ENCODE assay signal across 16 cellular contexts in the genomic region with DNA sequence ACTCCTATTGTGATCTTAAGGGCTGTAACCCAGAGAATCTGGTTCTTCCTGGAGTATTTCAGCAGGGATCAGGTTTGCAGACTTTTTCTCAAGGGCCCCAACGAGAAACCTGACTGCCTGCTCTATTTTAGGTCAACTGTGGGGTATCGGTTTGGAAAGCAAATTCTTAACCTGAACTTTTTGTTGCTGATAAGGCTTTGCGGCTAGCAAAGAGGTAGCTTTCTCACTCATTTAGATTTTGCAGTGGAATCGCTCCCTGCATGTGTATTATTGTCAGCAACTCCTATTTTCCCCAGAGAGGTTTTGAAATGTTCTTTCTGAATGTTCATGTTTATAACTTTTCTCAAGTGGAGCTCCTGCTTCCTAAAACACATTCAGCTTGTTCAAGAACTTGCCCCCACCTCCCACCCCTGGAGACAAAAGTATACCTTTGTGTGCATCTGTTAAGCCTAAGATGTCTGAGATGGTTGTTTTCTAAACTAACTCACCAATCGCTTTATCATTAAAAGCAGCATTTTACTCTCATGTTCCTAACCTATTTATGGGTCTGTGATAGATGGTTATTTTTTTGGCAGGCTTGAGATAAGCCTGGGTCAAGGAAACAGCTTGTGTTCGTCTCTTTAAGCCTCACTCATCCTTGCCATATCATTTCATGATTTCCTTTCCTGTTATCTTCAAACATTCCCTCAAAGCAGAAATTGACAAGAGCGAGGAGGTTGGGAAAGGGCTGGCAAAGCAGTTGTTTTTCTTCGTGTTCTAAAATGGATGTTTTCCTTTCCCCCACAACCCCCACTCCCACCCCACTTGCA.
DNase-seq lines count a peak whose midpoint lies in the region; ATAC-seq and TF ChIP-seq lines count a peak whose summit lies in the region.
"Had no signal": no experiment of that assay in that cellular context is flagged by ENCODE, and none has a peak within 500 bp of the region (broad histone marks: within the 10 kb centered on the region; RNA-seq: fewer than 3 reads in every experiment).

No MANE protein-coding gene starts in this region.

- no peaks in the 10 kb centered on the region for H3K36me3 ChIP-seq in HEK293 (ENCODE audit: control insufficient read depth in 2 of 2, insufficient read depth in 1 of 2, low read length in 2 of 2)
- no peaks in the 10 kb centered on the region for H3K36me3 ChIP-seq in left lung
- H3K36me3 ChIP-seq in smooth muscle cell (ENCODE audit: low read depth) = no peaks in the 10 kb centered on the region

- H3K79me2 ChIP-seq in smooth muscle cell (ENCODE audit: low read depth) = no peaks in the 10 kb centered on the region

- peaks cover 35% of the 10 kb centered on the region for H3F3A ChIP-seq in smooth muscle cell (ENCODE audit: low read depth)

- H3K27me3 ChIP-seq in left lung (no peaks in the 10 kb centered on the region), smooth muscle cell (ENCODE audit: low read depth) (no peaks in the 10 kb centered on the region)

- no peaks in the 10 kb centered on the region for H4K20me1 ChIP-seq in smooth muscle cell (ENCODE audit: low read depth)

- WGBS in smooth muscle cell (ENCODE audit: low lambda C conversion rate) = 22% methylated on average over 8 of the region's 8 CpGs

- no peaks in the 10 kb centered on the region for H3K9me3 ChIP-seq in HEK293 (ENCODE audit: control insufficient read depth, insufficient read depth, low read depth, low read length)
- no peaks in the 10 kb centered on the region for H3K9me3 ChIP-seq in left lung
- no peaks in the 10 kb centered on the region for H3K9me3 ChIP-seq in smooth muscle cell (replicated peaks; ENCODE audit: low read depth)

- peak overlapping the region; percentile 84 for H2AFZ ChIP-seq in smooth muscle cell (ENCODE audit: low read depth)

- CTCF ChIA-PET in HEK293 (lab: Yijun Ruan, JAX) = interaction anchor here (0.6 to 0.9 kb wide), 2 partner anchors 32 to 144 kb away, joined by 3 read pairs; no protein-coding TSS in a partner anchor

- H3K27ac ChIP-seq in HEK293 (ENCODE audit: extremely low read depth, low read depth, low read length) (peak overlapping the region; percentile 42; the same call in 1 of the 2 replicates), left lung (peak overlapping the region in 1 of 2 donors; percentile 53), smooth muscle cell (ENCODE audit: low read depth) (peak overlapping the region; percentile 92)

- no peak for TF ChIP-seq CTCF in HEK293 (tag by site-specific recombination; IDR thresholded peaks at IDR 0.05)
- no peak for TF ChIP-seq CTCF in choroid plexus epithelial cell (conservative IDR thresholded peaks at IDR 0.05; ENCODE audit: low read depth, low read length)
- no peak for TF ChIP-seq CTCF in left lung (IDR thresholded peaks at IDR 0.05)
- TF ChIP-seq CTCF in smooth muscle cell (IDR thresholded peaks at IDR 0.05; ENCODE audit: borderline replicate concordance, insufficient read depth, poor library complexity, severe bottlenecking) = no peak

- peak; percentile 24 for ATAC-seq in left lung
- no peak for ATAC-seq in HG03139 (IDR thresholded peaks at IDR 0.05; ENCODE audit: unreplicated experiment)
- no peak for ATAC-seq in HG02798 (IDR thresholded peaks at IDR 0.05; ENCODE audit: poor library complexity, unreplicated experiment)

- intact Hi-C loops in left lung (cut with DNase I) = no loop called here

- H3K4me1 ChIP-seq in HEK293 (ENCODE audit: control insufficient read depth, insufficient read depth, low read length) = peaks cover 14% of the 10 kb centered on the region
- H3K4me1 ChIP-seq in left lung = peaks cover 0 to 9% of the 10 kb centered on the region in 2 donors
- peaks cover 39% of the 10 kb centered on the region for H3K4me1 ChIP-seq in smooth muscle cell (ENCODE audit: low read depth)

- H3K4me2 ChIP-seq in smooth muscle cell = peak overlapping the region; percentile 73

- H3K9ac ChIP-seq in smooth muscle cell (ENCODE audit: low read depth) = peak overlapping the region; percentile 30

- POLR2A ChIA-PET in HEK293 (lab: Yijun Ruan, JAX) = interaction anchor here (1.5 kb wide), 1 partner anchor 10 kb away, joined by 4 read pairs; no protein-coding TSS in a partner anchor

- DNase-seq in choroid plexus epithelial cell (ENCODE audit: low read depth) (peak; percentile 27), left lung (no peak), smooth muscle cell (lab: John Stamatoyannopoulos, UW; ENCODE audit: unreplicated experiment) (no peak), glomerular visceral epithelial cell (ENCODE audit: extremely low spot score) (no peak), NCI-H2196 treated with DMSO at 0.1 percent for 48 hours (lab: John Stamatoyannopoulos, UW; ENCODE audit: unreplicated experiment) (no peak)
- DNase-seq: activated CD4-positive, CD25-positive, alpha-beta regulatory T cell; activated T-cell treated with anti-CD3 and anti-CD28 coated beads for 4 hours; dorsolateral prefrontal cortex; foreskin melanocyte; NCI-H748 treated with DMSO at 0.1 percent for 48 hours; nucleus accumbens; SHP77 treated with DMSO at 0.1 percent for 48 hours; stimulated activated CD4-positive, alpha-beta T cell treated with anti-CD3 and anti-CD28 coated beads, Interleukin-1b, Interleukin-23, amount 100 ng/mL, for 48 hours had no signal

- H3K4me3 ChIP-seq in HEK293 (ENCODE audit: low read depth, low read length) (no peak overlapping the region), choroid plexus epithelial cell (ENCODE audit: low read depth, low read length) (no peak overlapping the region), left lung (no peak overlapping the region), smooth muscle cell (peak overlapping the region; percentile 22)
- H3K4me3 ChIP-seq: dorsolateral prefrontal cortex had no signal

TF ChIP-seq in HEK293, 187 proteins besides CTCF, POLR2A, EP300 and RAD21:
- TF ChIP-seq ZNF549 (tag by site-specific recombination; IDR thresholded peaks at IDR 0.05) = no peak
- TF ChIP-seq, protein P1, sequence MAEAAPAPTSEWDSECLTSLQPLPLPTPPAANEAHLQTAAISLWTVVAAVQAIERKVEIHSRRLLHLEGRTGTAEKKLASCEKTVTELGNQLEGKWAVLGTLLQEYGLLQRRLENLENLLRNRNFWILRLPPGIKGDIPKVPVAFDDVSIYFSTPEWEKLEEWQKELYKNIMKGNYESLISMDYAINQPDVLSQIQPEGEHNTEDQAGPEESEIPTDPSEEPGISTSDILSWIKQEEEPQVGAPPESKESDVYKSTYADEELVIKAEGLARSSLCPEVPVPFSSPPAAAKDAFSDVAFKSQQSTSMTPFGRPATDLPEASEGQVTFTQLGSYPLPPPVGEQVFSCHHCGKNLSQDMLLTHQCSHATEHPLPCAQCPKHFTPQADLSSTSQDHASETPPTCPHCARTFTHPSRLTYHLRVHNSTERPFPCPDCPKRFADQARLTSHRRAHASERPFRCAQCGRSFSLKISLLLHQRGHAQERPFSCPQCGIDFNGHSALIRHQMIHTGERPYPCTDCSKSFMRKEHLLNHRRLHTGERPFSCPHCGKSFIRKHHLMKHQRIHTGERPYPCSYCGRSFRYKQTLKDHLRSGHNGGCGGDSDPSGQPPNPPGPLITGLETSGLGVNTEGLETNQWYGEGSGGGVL (tag by site-specific recombination; IDR thresholded peaks at IDR 0.05) = peak; percentile 44; the same call in 1 of the 2 replicates
- TF ChIP-seq MZF1 (tag by site-specific recombination; IDR thresholded peaks at IDR 0.05; ENCODE audit: borderline replicate concordance) = no peak
TF ChIP-seq in HEK293: peak in this region for 1.
